ENCODE assay signal across 8 cellular contexts in the genomic region with DNA sequence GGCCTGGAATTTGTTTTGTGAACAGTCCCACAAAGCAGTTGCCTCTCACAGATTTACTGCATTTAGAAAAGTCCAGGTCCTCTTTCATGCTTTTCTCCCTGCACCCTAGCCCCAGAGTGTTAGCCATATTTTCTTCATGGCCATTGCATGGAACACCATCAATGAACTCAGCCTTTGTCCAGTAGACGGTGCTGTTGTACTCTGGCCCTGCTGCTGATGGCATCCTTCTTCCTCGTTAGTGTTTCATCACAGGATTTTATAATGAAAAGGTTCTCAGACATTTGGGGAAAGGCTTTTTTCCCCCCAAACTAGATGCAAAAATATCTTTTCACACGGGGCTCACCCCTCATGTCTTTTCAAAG.
DNase-seq lines count a peak whose midpoint lies in the region; ATAC-seq and TF ChIP-seq lines count a peak whose summit lies in the region.

No MANE protein-coding gene starts in this region.

- WGBS in body of pancreas, 2 donors, result 20 to 30% methylated on average over 3 of the region's 3 CpGs

- no peaks in the 10 kb centered on the region for H3K9me3 Mint-ChIP-seq in stimulated activated naive CD8-positive, alpha-beta T cell treated with anti-CD3 and anti-CD28 coated beads, Interleukin-15, amount 100 ng/mL, for 72 hours

- H3K4me1 Mint-ChIP-seq in stimulated activated naive CD8-positive, alpha-beta T cell treated with anti-CD3 and anti-CD28 coated beads, Interleukin-15, amount 100 ng/mL, for 72 hours, result peaks cover 5% of the 10 kb centered on the region

- DNase-seq in DMS 273 (lab: John Stamatoyannopoulos, UW; ENCODE audit: unreplicated experiment) (peak; percentile 88), M059J (ENCODE audit: low read depth) (peak; percentile 47), Peyer's patch (peak in 1 of 3 donors; percentile 56), body of pancreas (peak; percentile 24 to 54 (median 46)), left colon (peak in 1 of 2 donors; percentile 11), posterior vena cava (ENCODE audit: low spot score) (no peak)
- peak; percentile 31 to 44 for DNase-seq in stimulated activated naive CD8-positive, alpha-beta T cell treated with anti-CD3 and anti-CD28 coated beads, Interleukin-15, amount 100 ng/mL, for 72 hours

- H3K4me3 ChIP-seq in Peyer's patch (no peak overlapping the region), body of pancreas (no peak overlapping the region)

- no peaks in the 10 kb centered on the region for H3K4me1 ChIP-seq in Peyer's patch
- H3K4me1 ChIP-seq in body of pancreas, result no peaks in the 10 kb centered on the region

- H3K27ac Mint-ChIP-seq in stimulated activated naive CD8-positive, alpha-beta T cell treated with anti-CD3 and anti-CD28 coated beads, Interleukin-15, amount 100 ng/mL, for 72 hours, result peak overlapping the region in 1 of 2 donors; percentile 78

- TF ChIP-seq POLR2A in Peyer's patch (IDR thresholded peaks at IDR 0.05), result no peak
- TF ChIP-seq POLR2A in body of pancreas (IDR thresholded peaks at IDR 0.05), result no peak

- no peak overlapping the region for H3K4me3 Mint-ChIP-seq in stimulated activated naive CD8-positive, alpha-beta T cell treated with anti-CD3 and anti-CD28 coated beads, Interleukin-15, amount 100 ng/mL, for 72 hours

- H3K27ac ChIP-seq in Peyer's patch, result no peak overlapping the region
- no peak overlapping the region for H3K27ac ChIP-seq in body of pancreas

- H3K27me3 Mint-ChIP-seq in stimulated activated naive CD8-positive, alpha-beta T cell treated with anti-CD3 and anti-CD28 coated beads, Interleukin-15, amount 100 ng/mL, for 72 hours, result peaks cover 36% of the 10 kb centered on the region

- no peaks in the 10 kb centered on the region for H3K9me3 ChIP-seq in Peyer's patch
- no peaks in the 10 kb centered on the region for H3K9me3 ChIP-seq in body of pancreas

- H3K27me3 ChIP-seq in Peyer's patch (no peaks in the 10 kb centered on the region), body of pancreas (no peaks in the 10 kb centered on the region)

- ATAC-seq in GM21360 (IDR thresholded peaks at IDR 0.05; ENCODE audit: unreplicated experiment) (peak; percentile 74), body of pancreas (peak; percentile 30), left colon (peak; percentile 71)
- ATAC-seq in stimulated activated naive CD8-positive, alpha-beta T cell treated with anti-CD3 and anti-CD28 coated beads, Interleukin-15, amount 100 ng/mL, for 72 hours, result peak; percentile 76

- peak in 4 of 6 experiments; percentile 43 to 68 (median 56) for TF ChIP-seq CTCF in Peyer's patch (IDR thresholded peaks at IDR 0.05)
- TF ChIP-seq CTCF in body of pancreas (IDR thresholded peaks at IDR 0.05), result peak; percentile 25 to 68 (median 53)

- intact Hi-C loops in body of pancreas (cut with DNase I), result no loop called here
- intact Hi-C loops in left colon (cut with DNase I, micrococcal nuclease), result no loop called here
- intact Hi-C loops in posterior vena cava (cut with DNase I), result no loop called here

- no peaks in the 10 kb centered on the region for H3K36me3 ChIP-seq in Peyer's patch
- no peaks in the 10 kb centered on the region for H3K36me3 ChIP-seq in body of pancreas (replicated peaks in 1 of 2; ENCODE audit: insufficient read depth in 1 of 2, low read depth in 2 of 2)
